In genomic region chr4:89915937-89916336, GRCh38 we compare ENCODE assay signal across 34 cellular contexts. TPM values are rescaled to one million over a fixed set of nuclear protein-coding genes. Genes with fewer than 3 reads are reported as not detected.
DNase-seq lines count a peak whose midpoint lies in the region; ATAC-seq and TF ChIP-seq lines count a peak whose summit lies in the region.
"Had no signal": no experiment of that assay in that cellular context is flagged by ENCODE, and none has a peak within 500 bp of the region (broad histone marks: within the 10 kb centered on the region; RNA-seq: fewer than 3 reads in every experiment).

No MANE protein-coding gene starts in this region.

- no peak for ATAC-seq in activated CD8-positive, alpha-beta T cell treated with anti-CD3 and anti-CD28 coated beads, Interleukin-2, amount 10 ng/mL, durations not matched to agents 7 days and 5 days
- ATAC-seq: activated CD8-positive, alpha-beta memory T cell treated with anti-CD3 and anti-CD28 coated beads, Interleukin-2, amount 10 ng/mL, durations not matched to agents 7 days and 5 days; activated T-cell treated with anti-CD3 and anti-CD28 coated beads, Interleukin-2, amount 50 U/mL, for 72 hours; left lung; natural killer cell; right cardiac atrium; stimulated activated effector memory CD8-positive, alpha-beta T cell treated with anti-CD3 and anti-CD28 coated beads, Interleukin-12 subunit alpha, Interleukin-12 subunit beta, amount 100 ng/mL, for 72 hours; T-helper 17 cell had no signal

- peak; percentile 9 for DNase-seq in NCI-H2196 (lab: John Stamatoyannopoulos, UW; ENCODE audit: unreplicated experiment)
- no peak for DNase-seq in NCI-H2196 treated with DMSO at 0.1 percent for 48 hours (lab: John Stamatoyannopoulos, UW; ENCODE audit: unreplicated experiment)
- DNase-seq in LNCaP clone FGC (ENCODE audit: low read depth), result peak; percentile 74
- peak; percentile 36 for DNase-seq in amniotic epithelial cell (ENCODE audit: low read depth)
- no peak for DNase-seq in progenitor cell of endocrine pancreas (ENCODE audit: low spot score, unreplicated experiment)
- no peak for DNase-seq in CD14-positive monocyte (ENCODE audit: low spot score)
- DNase-seq in activated CD8-positive, alpha-beta T cell treated with anti-CD3 and anti-CD28 coated beads, Interleukin-2, amount 10 ng/mL, durations not matched to agents 7 days and 5 days, result no peak
- no peak for DNase-seq in GM03348 (ENCODE audit: low spot score)
- DNase-seq: activated CD4-positive, alpha-beta T cell treated with anti-CD3 and anti-CD28 coated beads for 48 hours; activated CD8-positive, alpha-beta memory T cell treated with anti-CD3 and anti-CD28 coated beads, Interleukin-2, amount 10 ng/mL, durations not matched to agents 7 days and 5 days; activated naive CD4-positive, alpha-beta T cell treated with anti-CD3 and anti-CD28 coated beads, Interleukin-2, amount 10 ng/mL, durations not matched to agents 7 days and 5 days; activated T-cell treated with anti-CD3 and anti-CD28 coated beads, Interleukin-2, amount 50 U/mL, for 72 hours; amygdala; EL; endodermal cell; esophagus squamous epithelium; HFFc6; hypothalamus; left lung; MM.1S; natural killer cell; NCI-H146; NCI-H226; right cardiac atrium; SHP77 treated with DMSO at 0.1 percent for 48 hours; spleen; stimulated activated CD4-positive, alpha-beta T cell treated with anti-CD3 and anti-CD28 coated beads, Interleukin-2, amount 100 ng/mL, for 48 hours; substantia nigra; T-helper 17 cell had no signal

- H3K9me3 Mint-ChIP-seq in progenitor cell of endocrine pancreas (ENCODE audit: low read depth) (no peaks in the 10 kb centered on the region), CD14-positive monocyte (no peaks in the 10 kb centered on the region)
- no peaks in the 10 kb centered on the region for H3K9me3 Mint-ChIP-seq in activated CD8-positive, alpha-beta T cell treated with anti-CD3 and anti-CD28 coated beads, Interleukin-2, amount 10 ng/mL, durations not matched to agents 7 days and 5 days (ENCODE audit: insufficient read depth)
- H3K9me3 Mint-ChIP-seq: activated naive CD4-positive, alpha-beta T cell treated with anti-CD3 and anti-CD28 coated beads, Interleukin-2, amount 10 ng/mL, durations not matched to agents 7 days and 5 days; activated T-cell treated with anti-CD3 and anti-CD28 coated beads, Interleukin-2, amount 50 U/mL, for 72 hours; endodermal cell; HFFc6; mesothelial cell of epicardium; natural killer cell; stimulated activated effector memory CD8-positive, alpha-beta T cell treated with anti-CD3 and anti-CD28 coated beads, Interleukin-12 subunit alpha, Interleukin-12 subunit beta, amount 100 ng/mL, for 72 hours had no signal

- H3K27me3 Mint-ChIP-seq in progenitor cell of endocrine pancreas (no peaks in the 10 kb centered on the region), CD14-positive monocyte (ENCODE audit: low read depth in 3 of 3) (no peaks in the 10 kb centered on the region)
- H3K27me3 Mint-ChIP-seq in activated CD8-positive, alpha-beta T cell treated with anti-CD3 and anti-CD28 coated beads, Interleukin-2, amount 10 ng/mL, durations not matched to agents 7 days and 5 days (ENCODE audit: low read depth), result peaks cover 14% of the 10 kb centered on the region
- H3K27me3 Mint-ChIP-seq: T-helper 17 cell had no signal

- TF ChIP-seq CTCF in LNCaP clone FGC (IDR thresholded peaks at IDR 0.05; ENCODE audit: control insufficient read depth, extremely low read depth, insufficient read depth), result no peak
- TF ChIP-seq CTCF in progenitor cell of endocrine pancreas (IDR thresholded peaks at IDR 0.05; ENCODE audit: unreplicated experiment), result no peak
- no peak for TF ChIP-seq CTCF in CD14-positive monocyte (IDR thresholded peaks at IDR 0.05)

- CTCF ChIA-PET in activated CD8-positive, alpha-beta T cell treated with anti-CD3 and anti-CD28 coated beads, Interleukin-2, amount 10 ng/mL, durations not matched to agents 7 days and 5 days (lab: Charles Lee), result no interaction called here

- H3K4me3 Mint-ChIP-seq in progenitor cell of endocrine pancreas (ENCODE audit: low read depth) (peak overlapping the region; percentile 28), CD14-positive monocyte (no peak overlapping the region)
- no peak overlapping the region for H3K4me3 Mint-ChIP-seq in activated CD8-positive, alpha-beta T cell treated with anti-CD3 and anti-CD28 coated beads, Interleukin-2, amount 10 ng/mL, durations not matched to agents 7 days and 5 days
- H3K4me3 Mint-ChIP-seq: activated CD8-positive, alpha-beta memory T cell treated with anti-CD3 and anti-CD28 coated beads, Interleukin-2, amount 10 ng/mL, durations not matched to agents 7 days and 5 days; activated naive CD4-positive, alpha-beta T cell treated with anti-CD3 and anti-CD28 coated beads, Interleukin-2, amount 10 ng/mL, durations not matched to agents 7 days and 5 days; activated T-cell treated with anti-CD3 and anti-CD28 coated beads, Interleukin-2, amount 50 U/mL, for 72 hours; endodermal cell; HFFc6; mesothelial cell of epicardium; natural killer cell; stimulated activated effector memory CD8-positive, alpha-beta T cell treated with anti-CD3 and anti-CD28 coated beads, Interleukin-12 subunit alpha, Interleukin-12 subunit beta, amount 100 ng/mL, for 72 hours; T-helper 17 cell had no signal

- H3K4me1 Mint-ChIP-seq in progenitor cell of endocrine pancreas (ENCODE audit: low read depth) (peaks cover 24% of the 10 kb centered on the region), CD14-positive monocyte (no peaks in the 10 kb centered on the region)
- H3K4me1 Mint-ChIP-seq in activated CD8-positive, alpha-beta T cell treated with anti-CD3 and anti-CD28 coated beads, Interleukin-2, amount 10 ng/mL, durations not matched to agents 7 days and 5 days (ENCODE audit: low read depth), result no peaks in the 10 kb centered on the region
- H3K4me1 Mint-ChIP-seq: activated CD8-positive, alpha-beta memory T cell treated with anti-CD3 and anti-CD28 coated beads, Interleukin-2, amount 10 ng/mL, durations not matched to agents 7 days and 5 days; activated naive CD4-positive, alpha-beta T cell treated with anti-CD3 and anti-CD28 coated beads, Interleukin-2, amount 10 ng/mL, durations not matched to agents 7 days and 5 days; natural killer cell; stimulated activated effector memory CD8-positive, alpha-beta T cell treated with anti-CD3 and anti-CD28 coated beads, Interleukin-12 subunit alpha, Interleukin-12 subunit beta, amount 100 ng/mL, for 72 hours; T-helper 17 cell had no signal

- POLR2A ChIA-PET in activated CD8-positive, alpha-beta T cell treated with anti-CD3 and anti-CD28 coated beads, Interleukin-2, amount 10 ng/mL, durations not matched to agents 7 days and 5 days (lab: Charles Lee), result no interaction called here

- peak overlapping the region; percentile 84 for H3K27ac Mint-ChIP-seq in progenitor cell of endocrine pancreas
- H3K27ac Mint-ChIP-seq in CD14-positive monocyte, result no peak overlapping the region
- H3K27ac Mint-ChIP-seq in activated CD8-positive, alpha-beta T cell treated with anti-CD3 and anti-CD28 coated beads, Interleukin-2, amount 10 ng/mL, durations not matched to agents 7 days and 5 days, result no peak overlapping the region
- H3K27ac Mint-ChIP-seq: activated CD8-positive, alpha-beta memory T cell treated with anti-CD3 and anti-CD28 coated beads, Interleukin-2, amount 10 ng/mL, durations not matched to agents 7 days and 5 days; activated naive CD4-positive, alpha-beta T cell treated with anti-CD3 and anti-CD28 coated beads, Interleukin-2, amount 10 ng/mL, durations not matched to agents 7 days and 5 days; activated T-cell treated with anti-CD3 and anti-CD28 coated beads, Interleukin-2, amount 50 U/mL, for 72 hours; endodermal cell; HFFc6; mesothelial cell of epicardium; natural killer cell; stimulated activated effector memory CD8-positive, alpha-beta T cell treated with anti-CD3 and anti-CD28 coated beads, Interleukin-12 subunit alpha, Interleukin-12 subunit beta, amount 100 ng/mL, for 72 hours had no signal

- H3K4me3 ChIP-seq in LNCaP clone FGC (ENCODE audit: low read depth, low read length), result no peak overlapping the region
- H3K4me3 ChIP-seq: coronary artery, esophagus squamous epithelium, left lung, spleen had no signal

- no peaks in the 10 kb centered on the region for H3K36me3 Mint-ChIP-seq in progenitor cell of endocrine pancreas (ENCODE audit: insufficient read depth)
- H3K36me3 Mint-ChIP-seq in CD14-positive monocyte, result no peaks in the 10 kb centered on the region
- no peaks in the 10 kb centered on the region for H3K36me3 Mint-ChIP-seq in activated CD8-positive, alpha-beta T cell treated with anti-CD3 and anti-CD28 coated beads, Interleukin-2, amount 10 ng/mL, durations not matched to agents 7 days and 5 days (ENCODE audit: low read depth)
- H3K36me3 Mint-ChIP-seq: activated CD8-positive, alpha-beta memory T cell treated with anti-CD3 and anti-CD28 coated beads, Interleukin-2, amount 10 ng/mL, durations not matched to agents 7 days and 5 days; activated naive CD4-positive, alpha-beta T cell treated with anti-CD3 and anti-CD28 coated beads, Interleukin-2, amount 10 ng/mL, durations not matched to agents 7 days and 5 days; mesothelial cell of epicardium; natural killer cell; stimulated activated effector memory CD8-positive, alpha-beta T cell treated with anti-CD3 and anti-CD28 coated beads, Interleukin-12 subunit alpha, Interleukin-12 subunit beta, amount 100 ng/mL, for 72 hours had no signal

- intact Hi-C loops in CD14-positive monocyte (cut with micrococcal nuclease), result no loop called here

RNA-seq across cellular contexts. Expression of gene MMRN1, which starts 21.3 kb away (rescaled TPM):
- 1.6 and 1.7 TPM in 2 replicates for total RNA-seq in progenitor cell of endocrine pancreas
- polyA plus RNA-seq in CD14-positive monocyte, result under 1 TPM in 1 of 2 donors, not detected in 1; 0.07 TPM
- total RNA-seq in activated CD8-positive, alpha-beta T cell treated with anti-CD3 and anti-CD28 coated beads, Interleukin-2, amount 10 ng/mL, durations not matched to agents 7 days and 5 days, result under 1 TPM; 0.47 to 0.63 TPM
- total RNA-seq: activated T-cell treated with anti-CD3 and anti-CD28 coated beads, Interleukin-2, amount 50 U/mL, for 72 hours; endodermal cell; HFFc6; mesothelial cell of epicardium; osteoblast had no signal
- polyA plus RNA-seq: BJ had no signal

Comparison
In these comparisons a context has a peak if more than half of its experiments do, and no peak if none do; other contexts are left out.
1. DNase-seq: peak in NCI-H2196 (single experiment), LNCaP clone FGC (single experiment) and amniotic epithelial cell (single experiment); none in NCI-H2196 treated with DMSO at 0.1 percent for 48 hours (single experiment), progenitor cell of endocrine pancreas (single experiment), CD14-positive monocyte (single experiment), activated CD8-positive, alpha-beta T cell treated with anti-CD3 and anti-CD28 coated beads, Interleukin-2, amount 10 ng/mL, durations not matched to agents 7 days and 5 days (single experiment) and GM03348 (single experiment).